ENCODE assay signal across 1 cellular context in genomic region chr1:27563407-27564263, GRCh38.
A peak's percentile ranks its signal among the peaks of the same experiment; 100 is the strongest.
TF ChIP-seq lines count a peak whose summit lies in the region.

No MANE protein-coding gene starts in this region.

TF ChIP-seq in HepG2, 621 proteins besides CTCF, POLR2A, EP300 and RAD21 (continued from another document and continues in another):
- TF ChIP-seq ZNF770 (CRISPR knock-in tag; IDR thresholded peaks at IDR 0.05) (peak; percentile 79; the same call in 1 of the 2 replicates), E2F5 (CRISPR knock-in tag; conservative IDR thresholded peaks at IDR 0.05) (peak; percentile 82), ZNF432 (CRISPR knock-in tag; IDR thresholded peaks at IDR 0.05; ENCODE audit: borderline replicate concordance) (no peak), ATF7-NPFF (CRISPR knock-in tag; IDR thresholded peaks at IDR 0.05; ENCODE audit: low read depth) (no peak), CC2D1A (CRISPR knock-in tag; IDR thresholded peaks at IDR 0.05) (no peak), PBX2 (CRISPR knock-in tag; IDR thresholded peaks at IDR 0.05) (peak; percentile 37; the same call in 1 of the 2 replicates), YEATS4 (CRISPR knock-in tag; IDR thresholded peaks at IDR 0.05; ENCODE audit: borderline replicate concordance) (peak; percentile 81), TBX3 (IDR thresholded peaks at IDR 0.05; ENCODE audit: borderline replicate concordance) (peak; percentile 80), SPEN (CRISPR knock-in tag; IDR thresholded peaks at IDR 0.05; ENCODE audit: low read depth) (peak; percentile 87), PRDM10 (CRISPR knock-in tag; IDR thresholded peaks at IDR 0.05; ENCODE audit: low read depth) (peak; percentile 30; the same call in 1 of the 2 replicates), ZNF3 (CRISPR knock-in tag; IDR thresholded peaks at IDR 0.05) (peak; percentile 19; the same call in 1 of the 2 replicates), TBX2 (CRISPR knock-in tag; IDR thresholded peaks at IDR 0.05; ENCODE audit: borderline replicate concordance) (peak; percentile 96), NR2F6 (IDR thresholded peaks at IDR 0.05) (peak; percentile 88), NR2F6 (CRISPR knock-in tag; IDR thresholded peaks at IDR 0.05) (peak; percentile 98), ZNF251 (CRISPR knock-in tag; IDR thresholded peaks at IDR 0.05) (no peak), ZBED4 (CRISPR knock-in tag; IDR thresholded peaks at IDR 0.05; ENCODE audit: borderline replicate concordance) (peak; percentile 30; the same call in 1 of the 2 replicates), ZNF616 (CRISPR knock-in tag; IDR thresholded peaks at IDR 0.05; ENCODE audit: low read depth) (no peak; the same call in 1 of the 2 replicates), ZBTB25 (CRISPR knock-in tag; IDR thresholded peaks at IDR 0.05) (peak; percentile 76; the same call in 1 of the 2 replicates), CEBPB (IDR thresholded peaks at IDR 0.05; ENCODE audit: borderline replicate concordance, low read depth, low read length) (no peak), CBX2 (IDR thresholded peaks at IDR 0.05; ENCODE audit: low read depth, low read length) (no peak), CBX2 (CRISPR knock-in tag; IDR thresholded peaks at IDR 0.05; ENCODE audit: low read depth) (no peak), HOXA7 (CRISPR knock-in tag; IDR thresholded peaks at IDR 0.05) (no peak), SMARCC2 (IDR thresholded peaks at IDR 0.05) (no peak), ARHGAP35 (CRISPR knock-in tag; IDR thresholded peaks at IDR 0.05; ENCODE audit: borderline replicate concordance) (no peak), NPAS2 (CRISPR knock-in tag; IDR thresholded peaks at IDR 0.05; ENCODE audit: borderline replicate concordance) (no peak), GABPA (IDR thresholded peaks at IDR 0.05; ENCODE audit: low read depth, low read length) (no peak), GABPA (CRISPR knock-in tag; IDR thresholded peaks at IDR 0.05; ENCODE audit: low read depth) (peak; percentile 68), NCOR1 (IDR thresholded peaks at IDR 0.05; ENCODE audit: borderline replicate concordance, low read length) (peak; percentile 90), ZNF383 (CRISPR knock-in tag; IDR thresholded peaks at IDR 0.05; ENCODE audit: borderline replicate concordance) (no peak), IRF1 (CRISPR knock-in tag; IDR thresholded peaks at IDR 0.05; ENCODE audit: low read depth) (no peak), STAG1 (CRISPR knock-in tag; IDR thresholded peaks at IDR 0.05) (peak; percentile 34), EZH2 (conservative IDR thresholded peaks at IDR 0.05; ENCODE audit: low read depth, low read length) (no peak), MZF1 (CRISPR knock-in tag; IDR thresholded peaks at IDR 0.05; ENCODE audit: borderline replicate concordance) (0 out of 2 replicates have a peak, but pooled peaks have one; percentile 85), NFAT5 (CRISPR knock-in tag; IDR thresholded peaks at IDR 0.05) (no peak), ZNF776 (CRISPR knock-in tag; IDR thresholded peaks at IDR 0.05) (no peak), ZNF101 (CRISPR knock-in tag; IDR thresholded peaks at IDR 0.05; ENCODE audit: borderline replicate concordance, low read depth) (no peak), TEAD3 (CRISPR knock-in tag; optimal IDR thresholded peaks at IDR 0.05; ENCODE audit: borderline replicate concordance) (peak; percentile 71), ZNF275 (CRISPR knock-in tag; IDR thresholded peaks at IDR 0.05; ENCODE audit: borderline replicate concordance) (peak; percentile 75; the same call in 1 of the 2 replicates), SNRNP70 (IDR thresholded peaks at IDR 0.05; ENCODE audit: low read depth, low read length) (no peak), KDM1A (CRISPR knock-in tag; IDR thresholded peaks at IDR 0.05) (no peak), LCORL (IDR thresholded peaks at IDR 0.05) (no peak), LCORL (CRISPR knock-in tag; IDR thresholded peaks at IDR 0.05) (peak; percentile 92), MAFG (CRISPR knock-in tag; IDR thresholded peaks at IDR 0.05) (no peak), ZNF274 (CRISPR knock-in tag; IDR thresholded peaks at IDR 0.05) (0 out of 2 replicates have a peak, but pooled peaks have one; percentile 15)
